Comparison of ENCODE assay signal across 8 cellular contexts in the genomic region with DNA sequence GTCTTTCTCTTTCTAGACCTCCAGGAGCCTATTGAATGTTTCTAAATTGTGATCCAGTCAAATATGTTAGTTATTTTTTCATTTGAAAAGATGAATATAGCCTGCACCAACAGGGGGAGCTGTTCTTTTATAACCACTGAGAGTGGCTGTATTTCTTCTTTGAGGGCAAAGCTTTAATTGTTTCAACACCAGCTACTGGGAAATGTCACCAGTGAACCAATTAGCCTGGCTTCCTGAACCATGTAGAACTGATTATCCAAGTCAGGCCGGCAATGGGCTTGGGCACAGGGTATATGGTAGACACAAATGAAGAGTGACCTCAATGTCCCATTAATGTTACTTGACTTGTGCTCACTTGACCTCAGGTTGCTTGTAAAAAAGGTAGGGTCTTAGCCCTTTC. TPM values are rescaled to one million over a fixed set of nuclear protein-coding genes. Genes with fewer than 3 reads are reported as not detected.
A peak's percentile ranks its signal among the peaks of the same experiment; 100 is the strongest.
DNase-seq lines count a peak whose midpoint lies in the region; ATAC-seq, FAIRE-seq and TF ChIP-seq lines count a peak whose summit lies in the region.

No MANE protein-coding gene starts in this region.

- ATAC-seq in GM18867 (IDR thresholded peaks at IDR 0.05; ENCODE audit: unreplicated experiment), result no peak

- POLR2A ChIA-PET in RWPE1 (lab: Yijun Ruan, JAX; ENCODE audit: low non-redundant PET), result no interaction called here

- H3K27ac ChIP-seq in RWPE1 (no peak overlapping the region), brain microvascular endothelial cell (no peak overlapping the region), caudate nucleus (ENCODE audit: low read depth, low read length) (no peak overlapping the region)

- TF ChIP-seq CTCF in RWPE1 (conservative IDR thresholded peaks at IDR 0.05; ENCODE audit: low read depth) (0 out of 2 replicates have a peak, but pooled peaks have one; percentile 10), brain microvascular endothelial cell (IDR thresholded peaks at IDR 0.05; ENCODE audit: low read depth, low read length, missing control alignments) (peak; percentile 53)

- no peaks in the 10 kb centered on the region for H3K36me3 ChIP-seq in brain microvascular endothelial cell (replicated peaks)

- H3K27me3 ChIP-seq in brain microvascular endothelial cell (replicated peaks), result no peaks in the 10 kb centered on the region

- peak; percentile 15 for DNase-seq in AG08396 (ENCODE audit: low spot score)
- no peak for DNase-seq in GM19239 (ENCODE audit: insufficient read length, low spot score)
- DNase-seq in RWPE1 (ENCODE audit: low spot score), result no peak
- peak; percentile 19 for DNase-seq in brain microvascular endothelial cell
- peak; percentile 27 for DNase-seq in myocyte (ENCODE audit: low read depth)
- DNase-seq in caudate nucleus (lab: John Stamatoyannopoulos, UW), result no peak
- no peak for DNase-seq in NCI-H2107 (lab: John Stamatoyannopoulos, UW)

- peak; percentile 62 for FAIRE-seq in GM19239 (lab: Jason Lieb, UNC)

- in situ Hi-C loops in brain microvascular endothelial cell (cut with HindIII; ENCODE audit: low pct_ligation_motif_present, low sequenced_read_pairs), result no loop called here

- H3K4me3 ChIP-seq in brain microvascular endothelial cell (ENCODE audit: low read depth, low read length), result no peak overlapping the region

- CTCF ChIA-PET in RWPE1 (lab: Yijun Ruan, JAX), result interaction anchor here (0.6 to 1.4 kb wide), 5 partner anchors 62 to 349 kb away, joined by 3 to 8 read pairs (median 4); no protein-coding TSS in a partner anchor

RNA-seq across cellular contexts. Expression of a gene that starts 4.8 kb away (rescaled TPM):
- not detected in 2 replicates for total RNA-seq in myocyte
- not detected for polyA plus RNA-seq in myocyte (2012)

Comparison
In these comparisons a context has a peak if more than half of its experiments do, and no peak if none do; other contexts are left out.
1. DNase-seq: peak in AG08396 (single experiment), brain microvascular endothelial cell (single experiment) and myocyte (single experiment); none in GM19239 (single experiment), RWPE1 (single experiment), caudate nucleus (0 of 61) and NCI-H2107 (single experiment).